Comparison of ENCODE assay signal across 8 cellular contexts in the genomic region with DNA sequence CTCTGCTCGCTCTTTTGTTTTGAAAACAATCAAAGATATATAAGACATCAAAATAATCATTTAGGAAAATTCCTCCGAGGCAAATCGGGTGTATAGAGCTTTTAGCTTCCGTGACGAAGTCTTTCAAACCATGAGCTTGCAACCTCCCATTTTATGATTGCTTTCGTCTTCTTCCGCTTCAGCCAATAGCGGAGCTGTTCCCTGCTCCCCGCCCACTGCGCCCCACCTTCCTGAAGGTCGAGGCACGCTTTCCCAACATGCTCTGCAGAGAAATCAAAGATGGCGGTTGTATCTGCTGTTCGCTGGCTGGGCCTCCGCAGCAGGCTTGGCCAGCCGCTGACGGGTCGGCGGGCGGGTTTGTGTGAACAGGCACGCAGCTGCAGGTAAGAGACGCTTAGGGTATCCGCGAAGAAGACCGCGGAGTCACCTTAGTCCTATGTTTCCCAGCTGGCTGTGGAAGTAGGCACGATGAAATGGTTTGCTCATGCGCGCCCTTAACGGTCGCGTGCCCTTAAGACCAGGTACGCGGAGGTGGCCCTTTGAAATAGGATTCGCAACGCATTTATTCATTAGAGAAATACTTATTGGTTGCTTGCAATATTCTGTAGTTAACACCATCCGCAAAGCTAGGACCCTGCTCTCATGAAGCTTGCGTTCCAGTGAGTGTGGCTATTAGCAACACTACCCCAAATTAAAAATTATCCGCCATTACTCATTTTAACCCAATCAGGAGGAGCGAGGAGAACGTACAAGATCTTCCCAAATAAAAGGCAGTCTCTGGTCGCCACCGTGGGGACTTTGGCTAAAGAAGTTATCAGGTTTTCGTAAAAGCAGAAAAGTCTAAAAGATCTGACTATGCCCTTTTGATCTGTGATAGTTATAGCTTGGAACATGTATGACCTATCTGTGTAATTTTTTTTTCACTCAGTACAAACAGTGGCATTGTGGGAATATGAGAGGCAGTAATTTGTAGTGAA. TPM values are rescaled to one million over a fixed set of nuclear protein-coding genes. Genes with fewer than 3 reads are reported as not detected.
DNase-seq lines count a peak whose midpoint lies in the region; ATAC-seq and TF ChIP-seq lines count a peak whose summit lies in the region.

Gene PTCD3, plus strand, starts transcription at position 267 of the 977 bp plus-strand sequence. Its CDS starts 13 bp downstream, at position 280.

- no peaks in the 10 kb centered on the region for H4K20me1 ChIP-seq in KMS-11 (ENCODE audit: insufficient read depth)

- no peaks in the 10 kb centered on the region for H3K9me3 ChIP-seq in Peyer's patch
- H3K9me3 ChIP-seq in muscle layer of colon (ENCODE audit: low read length) = no peaks in the 10 kb centered on the region

- H3K9ac ChIP-seq in KMS-11 (peak within 1 kb of the TSS; percentile 78), muscle layer of colon (ENCODE audit: low read length) (peak within 1 kb of the TSS; percentile 57)

- H3K4me1 ChIP-seq in KMS-11 (ENCODE audit: low read depth, poor library complexity, severe bottlenecking) (peaks cover 34% of the 10 kb centered on the region), Peyer's patch (peaks cover 0 to 31% (median 5%) of the 10 kb centered on the region in 4 donors), muscle layer of colon (ENCODE audit: insufficient read depth, low read length) (peaks cover 27% of the 10 kb centered on the region)

- DNase-seq in DMS53 treated with DMSO at 0.1 percent for 48 hours (lab: John Stamatoyannopoulos, UW; ENCODE audit: unreplicated experiment) (peak; percentile 99), Peyer's patch (peak; percentile 94 to 98 (median 95))
- DNase-seq in activated T-cell treated with anti-CD3 and anti-CD28 coated beads, Interleukin-2, amount 50 U/mL, for 48 hours = peak; percentile 94 to 95
- peak; percentile 94 for DNase-seq in stimulated activated CD8-positive, alpha-beta memory T cell treated with anti-CD3 and anti-CD28 coated beads, Interleukin-7, amount 100 ng/mL, for 4 hours (ENCODE audit: low read depth in 2 of 2)

- peaks cover 88% of the 10 kb centered on the region for H3K79me2 ChIP-seq in KMS-11 (ENCODE audit: insufficient read depth, low read depth)

- H3K27ac ChIP-seq in KMS-11 (peak within 1 kb of the TSS; percentile 51), Peyer's patch (peak within 1 kb of the TSS; percentile 66 to 85 (median 82)), muscle layer of colon (ENCODE audit: low read depth, low read length) (peak within 1 kb of the TSS; percentile 96)

- H3K36me3 ChIP-seq in KMS-11 (ENCODE audit: insufficient read depth) (peaks cover 27% of the 10 kb centered on the region; the same call in 1 of the 2 replicates), Peyer's patch (peaks cover 0 to 19% (median 0%) of the 10 kb centered on the region in 3 donors), muscle layer of colon (ENCODE audit: insufficient read depth, low read length) (peaks cover 18% of the 10 kb centered on the region)

- H3K4me3 ChIP-seq in KMS-11 (IDR thresholded peaks at IDR 0.05; ENCODE audit: insufficient read depth, low read depth, low read length) = peak within 1 kb of the TSS; percentile 80
- peak within 1 kb of the TSS; percentile 64 to 91 (median 70) for H3K4me3 ChIP-seq in Peyer's patch
- peak within 1 kb of the TSS; percentile 95 to 97 for H3K4me3 ChIP-seq in muscle layer of colon (ENCODE audit: low read depth in 1 of 2, low read length in 2 of 2)

- no peak for TF ChIP-seq CTCF in KMS-11 (conservative IDR thresholded peaks at IDR 0.05; ENCODE audit: low read depth, low read length)
- no peak for TF ChIP-seq CTCF in Peyer's patch (IDR thresholded peaks at IDR 0.05)

- peak within 1 kb of the TSS; percentile 92 for H3K4me2 ChIP-seq in KMS-11

- peak within 1 kb of the TSS; percentile 40 for H2AFZ ChIP-seq in KMS-11 (ENCODE audit: low read depth)

- ATAC-seq in GM21723 (IDR thresholded peaks at IDR 0.05; ENCODE audit: unreplicated experiment) (peak; percentile 88), esophagus mucosa (peak; percentile 97)

- TF ChIP-seq POLR2A in Peyer's patch (IDR thresholded peaks at IDR 0.05) = peak; percentile 62 to 71

- H3K27me3 ChIP-seq in KMS-11 (ENCODE audit: insufficient read depth, low read depth) (no peaks in the 10 kb centered on the region), Peyer's patch (no peaks in the 10 kb centered on the region), muscle layer of colon (ENCODE audit: control insufficient read depth in 1 of 2, insufficient read depth in 2 of 2, low read length in 2 of 2) (no peaks in the 10 kb centered on the region)

RNA-seq across cellular contexts. Expression of gene PTCD3, which starts in this region (rescaled TPM):
- 100 to 1,000 TPM in 2 of 4 donors, 10 to 100 TPM in 2; 60.1 to 287 (median 94.3) TPM for total RNA-seq in Peyer's patch
- 40.6 TPM for total RNA-seq in esophagus mucosa

Comparison
In these comparisons a context has a peak if more than half of its experiments do, and no peak if none do; other contexts are left out.
1. Peak in every context shown above with its lines: DNase-seq, ATAC-seq, H3K4me3 ChIP-seq and H3K27ac ChIP-seq.